ENCODE assay signal across 1 cellular context in genomic region chr22:20436309-20437252, GRCh38.
TF ChIP-seq lines count a peak whose summit lies in the region.

No MANE protein-coding gene starts in this region.

TF ChIP-seq in SK-N-SH, 30 proteins besides CTCF, POLR2A, EP300 and RAD21 (continued from another document):
- TF ChIP-seq PBX3 (IDR thresholded peaks at IDR 0.05) (no peak), NRF1 (IDR thresholded peaks at IDR 0.05; ENCODE audit: low read depth, low read length) (peak; percentile 12; the same call in 1 of the 2 replicates), CHD2 (IDR thresholded peaks at IDR 0.05; ENCODE audit: low read length, partially characterized antibody) (peak; percentile 8), MAX (IDR thresholded peaks at IDR 0.05; ENCODE audit: low read depth) (0 out of 2 replicates have a peak, but pooled peaks have one; percentile 11)
